Comparison of ENCODE assay signal across 10 cellular contexts in genomic region chrX:149487292-149487691, GRCh38. TPM values are rescaled to one million over a fixed set of nuclear protein-coding genes. Genes with fewer than 3 reads are reported as not detected.
DNase-seq lines count a peak whose midpoint lies in the region; ATAC-seq, FAIRE-seq and TF ChIP-seq lines count a peak whose summit lies in the region.
"Had no signal": no experiment of that assay in that cellular context is flagged by ENCODE, and none has a peak within 500 bp of the region (broad histone marks: within the 10 kb centered on the region; RNA-seq: fewer than 3 reads in every experiment).

No MANE protein-coding gene starts in this region.

- no peak overlapping the region for H3K4me3 Mint-ChIP-seq in CD4-positive, alpha-beta T cell

- H3K27me3 Mint-ChIP-seq in CD4-positive, alpha-beta T cell, result no peaks in the 10 kb centered on the region

- intact Hi-C loops in CD4-positive, alpha-beta T cell (cut with DNase I, micrococcal nuclease), result no loop called here

- H3K36me3 Mint-ChIP-seq in CD4-positive, alpha-beta T cell (ENCODE audit: low read depth), result peaks cover 54% of the 10 kb centered on the region

- H3K27ac ChIP-seq in CD4-positive, alpha-beta T cell (ENCODE audit: low read depth, low read length), result no peak overlapping the region
- no peak overlapping the region for H3K27ac ChIP-seq in RWPE1
- H3K27ac ChIP-seq: HL-60, SJCRH30 had no signal

- H3K9me3 ChIP-seq in CD4-positive, alpha-beta T cell (ENCODE audit: control insufficient read depth, low read length), result no peaks in the 10 kb centered on the region
- H3K9me3 ChIP-seq: SJCRH30 had no signal

- POLR2A ChIA-PET in CD4-positive, alpha-beta T cell (lab: Charles Lee), result interaction anchor here (0.6 kb wide), 1 partner anchor 12 kb away, joined by 4 read pairs; no protein-coding TSS in a partner anchor
- POLR2A ChIA-PET in RWPE1 (lab: Yijun Ruan, JAX; ENCODE audit: low non-redundant PET), result no interaction called here

- peaks cover 9% of the 10 kb centered on the region for H3K4me1 Mint-ChIP-seq in CD4-positive, alpha-beta T cell (ENCODE audit: low read depth)

- H3K4me3 ChIP-seq in fibroblast of villous mesenchyme (ENCODE audit: low read depth, low read length), result no peak overlapping the region
- H3K4me3 ChIP-seq: SJCRH30 had no signal

- ATAC-seq in CD4-positive, alpha-beta T cell (ENCODE audit: poor library complexity), result peak; percentile 50
- ATAC-seq in HG02763 (IDR thresholded peaks at IDR 0.05; ENCODE audit: unreplicated experiment), result no peak

- TF ChIP-seq CTCF in CD4-positive, alpha-beta T cell (IDR thresholded peaks at IDR 0.05), result no peak
- no peak for TF ChIP-seq CTCF in RWPE1 (conservative IDR thresholded peaks at IDR 0.05; ENCODE audit: low read depth)
- peak; percentile 30 for TF ChIP-seq CTCF in fibroblast of villous mesenchyme (IDR thresholded peaks at IDR 0.05; ENCODE audit: insufficient read depth, low read depth, low read length)

- CTCF ChIA-PET in CD4-positive, alpha-beta T cell (lab: Charles Lee), result interaction anchor here (0.6 to 1.4 kb wide), 2 partner anchors 16 to 343 kb away, joined by 3 read pairs; no protein-coding TSS in a partner anchor
- CTCF ChIA-PET in RWPE1 (lab: Yijun Ruan, JAX), result interaction anchor here (0.6 to 0.7 kb wide), 3 partner anchors 165 to 451 kb away, joined by 3 to 6 read pairs (median 3); partner anchors contain the start of gene EOLA2

- no peak overlapping the region for H3K27ac Mint-ChIP-seq in CD4-positive, alpha-beta T cell

- DNase-seq in CD4-positive, alpha-beta T cell, result no peak
- DNase-seq in GM19239 (ENCODE audit: insufficient read length, low spot score) (no peak), RWPE1 (ENCODE audit: low spot score) (peak; percentile 28), fibroblast of villous mesenchyme (ENCODE audit: low read depth) (no peak), Kasumi-1 (lab: John Stamatoyannopoulos, UW) (no peak), NCI-H2081 (lab: John Stamatoyannopoulos, UW) (no peak)
- DNase-seq in activated CD4-positive, alpha-beta T cell treated with anti-CD3 and anti-CD28 coated beads, Interleukin-2, amount 50 U/mL, for 1 hour, result no peak
- DNase-seq: SJCRH30 had no signal

- no peaks in the 10 kb centered on the region for H3K27me3 ChIP-seq in CD4-positive, alpha-beta T cell (ENCODE audit: control insufficient read depth, insufficient read depth, low read length)
- H3K27me3 ChIP-seq: SJCRH30 had no signal

- peak; percentile 78 for FAIRE-seq in GM19239 (lab: Jason Lieb, UNC)

- no peaks in the 10 kb centered on the region for H3K9me3 Mint-ChIP-seq in CD4-positive, alpha-beta T cell

RNA-seq across cellular contexts. Expression of gene IDS, which starts 17.8 kb away (rescaled TPM):
- 100 to 1,000 TPM; 256 to 260 TPM for total RNA-seq in CD4-positive, alpha-beta T cell
- total RNA-seq in fibroblast of villous mesenchyme, result 35.4 and 50.1 TPM in 2 replicates

RNA-seq across cellular contexts. Expression of gene EOLA1, which starts 53.5 kb away (rescaled TPM):
- 10 to 100 TPM; 63.1 to 68.5 TPM for total RNA-seq in CD4-positive, alpha-beta T cell
- total RNA-seq in fibroblast of villous mesenchyme, result 11.7 and 12.2 TPM in 2 replicates
